Comparison of ENCODE assay signal across 11 cellular contexts in the genomic region with DNA sequence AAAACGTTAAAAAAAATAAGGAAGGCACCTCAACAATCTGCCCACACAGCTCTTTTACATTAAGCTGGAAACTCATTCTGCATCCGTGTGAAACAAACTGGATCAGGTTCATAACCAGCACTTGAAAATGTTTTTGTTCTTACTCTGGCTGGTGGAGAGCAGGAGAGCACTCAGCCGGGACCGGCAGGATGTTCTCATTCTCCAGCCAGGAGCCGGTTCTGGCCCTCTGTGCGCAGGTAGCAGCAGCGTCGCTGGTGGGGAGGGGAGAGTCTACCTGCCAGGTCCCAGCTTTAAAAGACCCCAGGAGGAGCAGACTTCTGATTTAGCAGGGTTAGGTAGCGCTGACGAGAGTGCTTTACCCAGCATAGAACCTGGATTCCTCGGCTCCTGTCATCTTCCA.
"Had no signal": no experiment of that assay in that cellular context is flagged by ENCODE, and none has a peak within 500 bp of the region (broad histone marks: within the 10 kb centered on the region; RNA-seq: fewer than 3 reads in every experiment).

No MANE protein-coding gene starts in this region.

- H3K9me3 ChIP-seq: ovary had no signal

- ATAC-seq: sciatic nerve had no signal

- H3K4me3 ChIP-seq: ovary had no signal

- H3K27me3 ChIP-seq: brain microvascular endothelial cell, ovary had no signal

- DNase-seq: activated CD4-positive, alpha-beta T cell treated with anti-CD3 and anti-CD28 coated beads, Interleukin-2, amount 10 ng/mL, durations not matched to agents 7 days and 5 days; activated CD8-positive, alpha-beta memory T cell treated with anti-CD3 and anti-CD28 coated beads for 24 hours; activated gamma-delta T cell treated with Interleukin-2 at 50 U/mL for 16 hours; activated naive CD8-positive, alpha-beta T cell treated with anti-CD3 and anti-CD28 coated beads, Interleukin-2, amount 10 ng/mL, durations not matched to agents 7 days and 5 days; brain microvascular endothelial cell; effector CD8-positive, alpha-beta T cell; foreskin fibroblast; midbrain; ovary had no signal

- H3K36me3 ChIP-seq: brain microvascular endothelial cell, ovary had no signal

- H3K27ac ChIP-seq: brain microvascular endothelial cell, ovary had no signal

- FAIRE-seq: endothelial cell of umbilical vein had no signal
